Comparison of ENCODE assay signal across 15 cellular contexts in genomic region chr7:93014410-93014809, GRCh38.
DNase-seq lines count a peak whose midpoint lies in the region; ATAC-seq and TF ChIP-seq lines count a peak whose summit lies in the region.
"Had no signal": no experiment of that assay in that cellular context is flagged by ENCODE, and none has a peak within 500 bp of the region (broad histone marks: within the 10 kb centered on the region; RNA-seq: fewer than 3 reads in every experiment).

No MANE protein-coding gene starts in this region.

- no peaks in the 10 kb centered on the region for H3K36me3 Mint-ChIP-seq in HFFc6 (ENCODE audit: low read depth)
- H3K36me3 Mint-ChIP-seq: CD4-positive, CD25-positive, alpha-beta regulatory T cell; T-cell had no signal

- H3K9ac ChIP-seq in fibroblast of lung (ENCODE audit: insufficient read depth, low read length) = no peak overlapping the region

- H3K9me3 ChIP-seq in SJCRH30 (replicated peaks) = no peaks in the 10 kb centered on the region
- no peaks in the 10 kb centered on the region for H3K9me3 ChIP-seq in fibroblast of lung (ENCODE audit: control insufficient read depth, insufficient read depth, low read depth, low read length)

- H3K36me3 ChIP-seq in SJCRH30 (no peaks in the 10 kb centered on the region), fibroblast of lung (ENCODE audit: control insufficient read depth, insufficient read depth, low read length) (no peaks in the 10 kb centered on the region)

- peak overlapping the region; percentile 1 for H2AFZ ChIP-seq in fibroblast of lung (ENCODE audit: low read length)

- H3K4me1 ChIP-seq in SJCRH30 (peaks cover 62% of the 10 kb centered on the region), fibroblast of lung (ENCODE audit: control insufficient read depth, extremely low read depth, insufficient read depth, low read length) (peaks cover 14% of the 10 kb centered on the region)

- H3K4me2 ChIP-seq in fibroblast of lung (ENCODE audit: extremely low read depth, insufficient read depth, low read length) = no peak overlapping the region

- H3K4me3 Mint-ChIP-seq in HFFc6 = no peak overlapping the region; the same call in 1 of the 2 replicates
- H3K4me3 Mint-ChIP-seq: CD4-positive, CD25-positive, alpha-beta regulatory T cell; endodermal cell; T-cell had no signal

- no peak for ATAC-seq in GM21528 (IDR thresholded peaks at IDR 0.05; ENCODE audit: low FRiP score, unreplicated experiment)
- ATAC-seq: right cardiac atrium, T-cell had no signal

- peaks cover 90% of the 10 kb centered on the region for H3K4me1 Mint-ChIP-seq in HFFc6 (ENCODE audit: low read depth)

- H4K20me1 ChIP-seq in fibroblast of lung (ENCODE audit: control insufficient read depth, extremely low read depth, insufficient read depth, low read length) = no peaks in the 10 kb centered on the region

- peak overlapping the region; percentile 92 for H3K27ac Mint-ChIP-seq in HFFc6
- H3K27ac Mint-ChIP-seq: endodermal cell, T-cell had no signal

- H3K79me2 ChIP-seq in fibroblast of lung (ENCODE audit: control insufficient read depth, insufficient read depth, low read length) = no peaks in the 10 kb centered on the region

- no peak for DNase-seq in HFFc6
- peak in 1 of 2 experiments; percentile 28 for DNase-seq in SJCRH30
- DNase-seq in fibroblast of lung (ENCODE audit: low read depth in 2 of 2) = no peak
- DNase-seq in renal cortical epithelial cell (ENCODE audit: low read depth) = peak; percentile 20
- no peak for DNase-seq in NCI-H226
- DNase-seq in activated effector memory CD4-positive, alpha-beta T cell treated with anti-CD3 and anti-CD28 coated beads, Interleukin-2, amount 50 U/mL, for 16 hours = no peak
- DNase-seq: activated CD4-positive, alpha-beta T cell treated with anti-CD3 and anti-CD28 coated beads for 48 hours; aorta; CD4-positive, CD25-positive, alpha-beta regulatory T cell; endodermal cell; midbrain; NCI-H2029 treated with DMSO at 0.1 percent for 48 hours; right cardiac atrium; T-cell had no signal

- H3K27ac ChIP-seq in SJCRH30 (peak overlapping the region; percentile 71), fibroblast of lung (ENCODE audit: insufficient read depth, low read length) (no peak overlapping the region)

- H3K27me3 Mint-ChIP-seq in HFFc6 (ENCODE audit: insufficient read depth) = no peaks in the 10 kb centered on the region; the same call in 1 of the 2 replicates

- H3K4me3 ChIP-seq in SJCRH30 (no peak overlapping the region), fibroblast of lung (replicated peaks in 1 of 4; ENCODE audit: control extremely low read depth in 1 of 4, insufficient read depth in 1 of 4, low read depth in 3 of 4, low read length in 4 of 4) (no peak overlapping the region)

- no peaks in the 10 kb centered on the region for H3K9me3 Mint-ChIP-seq in HFFc6
- H3K9me3 Mint-ChIP-seq: endodermal cell, T-cell had no signal

- TF ChIP-seq CTCF in HFFc6 (IDR thresholded peaks at IDR 0.05) (no peak), fibroblast of lung (conservative IDR thresholded peaks at IDR 0.05 in 1 of 2, IDR thresholded peaks at IDR 0.05 in 1 of 2; ENCODE audit: low read depth in 1 of 2, low read length in 2 of 2) (no peak)

- H3K27me3 ChIP-seq in SJCRH30 (no peaks in the 10 kb centered on the region), fibroblast of lung (ENCODE audit: control insufficient read depth, insufficient read depth, low read length) (no peaks in the 10 kb centered on the region)
